ENCODE assay signal across 19 cellular contexts in the genomic region with DNA sequence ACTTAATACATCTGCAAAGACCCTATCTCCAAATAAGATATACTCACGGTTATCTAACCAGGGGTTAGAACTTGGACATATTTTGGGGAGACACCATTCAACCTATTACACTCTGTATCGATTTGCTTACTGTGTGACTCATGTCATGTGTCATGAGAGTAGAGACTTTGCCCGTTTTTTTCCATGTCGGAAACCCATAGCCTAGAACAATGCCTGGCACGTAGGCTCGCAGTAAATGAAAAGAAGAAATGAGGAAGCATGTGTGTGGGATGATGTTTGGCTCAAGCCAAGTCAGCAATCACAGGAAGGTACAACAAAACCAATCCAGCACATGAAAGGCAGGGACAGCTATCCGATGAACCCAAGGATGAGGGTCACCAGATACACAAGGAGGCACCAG.
DNase-seq lines count a peak whose midpoint lies in the region; ATAC-seq, FAIRE-seq and TF ChIP-seq lines count a peak whose summit lies in the region.
"Had no signal": no experiment of that assay in that cellular context is flagged by ENCODE, and none has a peak within 500 bp of the region (broad histone marks: within the 10 kb centered on the region; RNA-seq: fewer than 3 reads in every experiment).

No MANE protein-coding gene starts in this region.

- H3K27ac Mint-ChIP-seq in T-cell = no peak overlapping the region
- H3K27ac Mint-ChIP-seq: activated naive CD4-positive, alpha-beta T cell treated with anti-CD3 and anti-CD28 coated beads, Interleukin-2, amount 50 U/mL, for 24 hours; natural killer cell treated with Interleukin-12 subunit alpha and Interleukin-12 subunit beta and Interleukin-15 and Interleukin-18, amount 100 ng/mL, for 72 hours; stimulated activated naive B cell treated with anti-CD40 and anti-IgM and Interleukin-4, amounts not matched to agents 10 μg/mL and 1 μg/mL and 100 μg/mL, for 72 hours; T-helper 1 cell treated with Interleukin-12 subunit alpha and Interleukin-12 subunit beta and Interleukin-4 antibody, amounts not matched to agents 30 μg/mL and 1 μg/mL, for 36 hours had no signal

- H3K4me3 ChIP-seq in HepG2 (replicated peaks in 1 of 3; ENCODE audit: insufficient read depth in 1 of 3, low read depth in 2 of 3, low read length in 3 of 3) (no peak overlapping the region), right lobe of liver (no peak overlapping the region), mammary epithelial cell (replicated peaks in 1 of 3; ENCODE audit: insufficient read depth in 1 of 3, low read depth in 2 of 3, low read length in 3 of 3) (no peak overlapping the region)
- H3K4me3 ChIP-seq: sigmoid colon, upper lobe of right lung had no signal

- 22% methylated on average over 7 of the region's 7 CpGs for WGBS in HepG2 (ENCODE audit: low lambda C conversion rate)
- WGBS in right lobe of liver (ENCODE audit: insufficient coverage, low coverage, low lambda C conversion rate, missing lambda C conversion rate) = 56% methylated on average over 7 of the region's 7 CpGs
- 18% methylated on average over 7 of the region's 7 CpGs for WGBS in mammary epithelial cell (ENCODE audit: low coverage, missing lambda C conversion rate)

- H4K20me1 ChIP-seq in HepG2 (ENCODE audit: insufficient read depth, low read length) (no peaks in the 10 kb centered on the region), mammary epithelial cell (ENCODE audit: insufficient read depth, low read length) (no peaks in the 10 kb centered on the region)

- CTCF ChIA-PET in HepG2 (lab: Yijun Ruan, JAX; ENCODE audit: low intra/inter-chr PET ratio, low total read pairs) = no interaction called here
- CTCF ChIA-PET in mammary epithelial cell (lab: Charles Lee; ENCODE audit: low non-redundant PET) = no interaction called here
- CTCF ChIA-PET in T-cell (lab: Charles Lee) = no interaction called here

- in situ Hi-C loops in HepG2 (cut with HindIII; ENCODE audit: extremely low pct_ligation_motif_present, low pct_unique_long_range_greater_than_20kb) (no loop called here), mammary epithelial cell (cut with MboI; ENCODE audit: low sequenced_read_pairs in 2 of 2) (no loop called here)

- H3K4me2 ChIP-seq in HepG2 (ENCODE audit: low read depth, low read length) (no peak overlapping the region), mammary epithelial cell (ENCODE audit: insufficient read depth, low read depth, low read length) (peak overlapping the region; percentile 39)
- H3K4me2 ChIP-seq: KMS-11 had no signal

- BruUV-seq in HepG2 (replicated peaks; lab: Mats Ljungman, UMichigan) (no TSS peak), mammary epithelial cell (replicated peaks; lab: Mats Ljungman, UMichigan) (TSS peak; percentile 70)

- dilution Hi-C loops in mammary epithelial cell (cut with HindIII; ENCODE audit: low sequenced_read_pairs) = no loop called here

- no peak for TF ChIP-seq POLR2A in HepG2 (IDR thresholded peaks at IDR 0.05; ENCODE audit: insufficient read depth in 1 of 2, low read depth in 2 of 2, low read length in 2 of 2)
- TF ChIP-seq POLR2A in right lobe of liver (IDR thresholded peaks at IDR 0.05) = no peak

- no peak overlapping the region for H3K4me3 Mint-ChIP-seq in T-cell
- H3K4me3 Mint-ChIP-seq: activated naive CD4-positive, alpha-beta T cell treated with anti-CD3 and anti-CD28 coated beads, Interleukin-2, amount 50 U/mL, for 24 hours; natural killer cell treated with Interleukin-12 subunit alpha and Interleukin-12 subunit beta and Interleukin-15 and Interleukin-18, amount 100 ng/mL, for 72 hours; stimulated activated naive B cell treated with anti-CD40 and anti-IgM and Interleukin-4, amounts not matched to agents 10 μg/mL and 1 μg/mL and 100 μg/mL, for 72 hours; T-helper 1 cell treated with Interleukin-12 subunit alpha and Interleukin-12 subunit beta and Interleukin-4 antibody, amounts not matched to agents 30 μg/mL and 1 μg/mL, for 36 hours had no signal

- POLR2A ChIA-PET in HepG2 (lab: Yijun Ruan, JAX) (no interaction called here), T-cell (lab: Charles Lee) (no interaction called here)

- H2AFZ ChIP-seq in HepG2 (ENCODE audit: low read length) = no peak overlapping the region
- peak overlapping the region; percentile 34 for H2AFZ ChIP-seq in mammary epithelial cell (ENCODE audit: low read depth, low read length)

- TF ChIP-seq CTCF in HepG2 (CRISPR knock-in tag; IDR thresholded peaks at IDR 0.05) = no peak
- TF ChIP-seq CTCF in right lobe of liver (IDR thresholded peaks at IDR 0.05) = no peak
- no peak for TF ChIP-seq CTCF in mammary epithelial cell (conservative IDR thresholded peaks at IDR 0.05 in 1 of 2, IDR thresholded peaks at IDR 0.05 in 1 of 2; ENCODE audit: extremely low read depth in 1 of 2, insufficient read depth in 1 of 2, low read depth in 1 of 2, low read length in 2 of 2)

- FAIRE-seq in HepG2 (lab: Jason Lieb, UNC) = no peak
- FAIRE-seq: A204.1 had no signal

- H3K79me2 ChIP-seq in HepG2 (ENCODE audit: insufficient read depth, low read length) (no peaks in the 10 kb centered on the region), mammary epithelial cell (ENCODE audit: insufficient read depth, low read length) (no peaks in the 10 kb centered on the region)

- no peak for TF ChIP-seq RAD21 in HepG2 (CRISPR knock-in tag; IDR thresholded peaks at IDR 0.05)

- DNase-seq in HepG2 (ENCODE audit: low spot score) (peak; percentile 41), right lobe of liver (no peak), mammary epithelial cell (peak; percentile 77), kidney tubule cell (ENCODE audit: low spot score) (peak; percentile 70), NCI-H146 treated with DMSO at 0.1 percent for 48 hours (lab: John Stamatoyannopoulos, UW; ENCODE audit: unreplicated experiment) (no peak), T-cell (no peak), GOT3 (lab: John Stamatoyannopoulos, UW) (no peak)
- DNase-seq: activated CD4-positive, alpha-beta T cell treated with anti-CD3 and anti-CD28 coated beads for 1 hour; NCI-H1694 treated with DMSO at 0.1 percent for 48 hours; NCI-H510A; sigmoid colon; stimulated activated naive B cell treated with anti-CD40 and anti-IgM and Interleukin-4, amounts not matched to agents 10 μg/mL and 1 μg/mL and 100 μg/mL, for 72 hours; upper lobe of right lung had no signal

- peaks cover 3 to 11% (median 8%) of the 10 kb centered on the region in 3 donors for H3K4me1 Mint-ChIP-seq in T-cell
- H3K4me1 Mint-ChIP-seq: activated naive CD4-positive, alpha-beta T cell treated with anti-CD3 and anti-CD28 coated beads, Interleukin-2, amount 50 U/mL, for 24 hours had no signal

- TF ChIP-seq EP300 in HepG2 (IDR thresholded peaks at IDR 0.05; ENCODE audit: low read depth in 2 of 2, low read length in 2 of 2) (peak in 1 of 2 experiments; percentile 43; a peak in 1 of 4 replicates), HepG2 (CRISPR knock-in tag; IDR thresholded peaks at IDR 0.05; ENCODE audit: borderline replicate concordance) (no peak)

- no peaks in the 10 kb centered on the region for H3K36me3 Mint-ChIP-seq in T-cell
- H3K36me3 Mint-ChIP-seq: natural killer cell treated with Interleukin-12 subunit alpha and Interleukin-12 subunit beta and Interleukin-15 and Interleukin-18, amount 100 ng/mL, for 72 hours; stimulated activated naive B cell treated with anti-CD40 and anti-IgM and Interleukin-4, amounts not matched to agents 10 μg/mL and 1 μg/mL and 100 μg/mL, for 72 hours had no signal

- H3K4me1 ChIP-seq in HepG2 (ENCODE audit: insufficient read depth, low read length) (peaks cover 44% of the 10 kb centered on the region), right lobe of liver (peaks cover 0 to 11% (median 0%) of the 10 kb centered on the region in 4 donors), mammary epithelial cell (ENCODE audit: insufficient read depth, low read length) (peaks cover 58% of the 10 kb centered on the region)

- no peak; the same call in 2 of the 3 replicates for ATAC-seq in HepG2
- no peak for ATAC-seq in right lobe of liver
- no peak for ATAC-seq in HG02588 (IDR thresholded peaks at IDR 0.05; ENCODE audit: unreplicated experiment)
- no peak for ATAC-seq in T-cell (replicated peaks in 1 of 4)
- ATAC-seq: stimulated activated naive B cell treated with anti-CD40 and anti-IgM and Interleukin-4, amounts not matched to agents 10 μg/mL and 1 μg/mL and 100 μg/mL, for 72 hours; upper lobe of right lung had no signal

- no peaks in the 10 kb centered on the region for H3K9me3 Mint-ChIP-seq in T-cell
- H3K9me3 Mint-ChIP-seq: natural killer cell treated with Interleukin-12 subunit alpha and Interleukin-12 subunit beta and Interleukin-15 and Interleukin-18, amount 100 ng/mL, for 72 hours; stimulated activated naive B cell treated with anti-CD40 and anti-IgM and Interleukin-4, amounts not matched to agents 10 μg/mL and 1 μg/mL and 100 μg/mL, for 72 hours; T-helper 1 cell treated with Interleukin-12 subunit alpha and Interleukin-12 subunit beta and Interleukin-4 antibody, amounts not matched to agents 30 μg/mL and 1 μg/mL, for 36 hours had no signal

- H3K27me3 ChIP-seq in HepG2 (ENCODE audit: control insufficient read depth in 1 of 2, insufficient read depth in 2 of 2, low read length in 2 of 2) = no peaks in the 10 kb centered on the region; a peak in 1 of 5 replicates
- no peaks in the 10 kb centered on the region for H3K27me3 ChIP-seq in right lobe of liver
- H3K27me3 ChIP-seq in mammary epithelial cell (ENCODE audit: insufficient read depth, low read length) = no peaks in the 10 kb centered on the region
- H3K27me3 ChIP-seq: sigmoid colon had no signal

- H3K36me3 ChIP-seq in HepG2 (replicated peaks in 1 of 2; ENCODE audit: control insufficient read depth in 1 of 2, insufficient read depth in 2 of 2, low read length in 2 of 2) (no peaks in the 10 kb centered on the region), right lobe of liver (no peaks in the 10 kb centered on the region), mammary epithelial cell (ENCODE audit: insufficient read depth, low read length) (no peaks in the 10 kb centered on the region)
- H3K36me3 ChIP-seq: sigmoid colon, upper lobe of right lung had no signal

- H3K9ac ChIP-seq in HepG2 (ENCODE audit: insufficient read depth, low read depth, low read length) (no peak overlapping the region), mammary epithelial cell (ENCODE audit: insufficient read depth, low read length) (peak overlapping the region; percentile 69)
- H3K9ac ChIP-seq: KMS-11 had no signal

- H3K27me3 Mint-ChIP-seq in T-cell = peaks cover 2 to 35% of the 10 kb centered on the region in 2 donors

- H3K9me3 ChIP-seq in HepG2 (ENCODE audit: low read length) = no peaks in the 10 kb centered on the region
- no peaks in the 10 kb centered on the region for H3K9me3 ChIP-seq in right lobe of liver
- H3K9me3 ChIP-seq in mammary epithelial cell (replicated peaks; ENCODE audit: insufficient read depth, low read length) = no peaks in the 10 kb centered on the region
- H3K9me3 ChIP-seq: sigmoid colon, upper lobe of right lung had no signal

- H3K27ac ChIP-seq in HepG2 (ENCODE audit: extremely low read length, insufficient read depth, low read length) (no peak overlapping the region), right lobe of liver (no peak overlapping the region), mammary epithelial cell (ENCODE audit: insufficient read depth, low read depth, low read length) (peak overlapping the region; percentile 93)
- H3K27ac ChIP-seq: KMS-11, sigmoid colon, upper lobe of right lung had no signal

- intact Hi-C loops in HepG2 (cut with micrococcal nuclease; ENCODE audit: unreplicated experiment) (no loop called here), right lobe of liver (cut with DNase I) (no loop called here), mammary epithelial cell (cut with micrococcal nuclease) (no loop called here)

Comparison
In these comparisons a context has a peak if more than half of its experiments do, and no peak if none do; other contexts are left out.
1. DNase-seq: peak in HepG2 (single experiment), mammary epithelial cell (single experiment) and kidney tubule cell (single experiment); none in right lobe of liver (0 of 3), NCI-H146 treated with DMSO at 0.1 percent for 48 hours (single experiment), T-cell (0 of 34) and GOT3 (single experiment).